ENCODE assay signal across 1 cellular context in the genomic region with DNA sequence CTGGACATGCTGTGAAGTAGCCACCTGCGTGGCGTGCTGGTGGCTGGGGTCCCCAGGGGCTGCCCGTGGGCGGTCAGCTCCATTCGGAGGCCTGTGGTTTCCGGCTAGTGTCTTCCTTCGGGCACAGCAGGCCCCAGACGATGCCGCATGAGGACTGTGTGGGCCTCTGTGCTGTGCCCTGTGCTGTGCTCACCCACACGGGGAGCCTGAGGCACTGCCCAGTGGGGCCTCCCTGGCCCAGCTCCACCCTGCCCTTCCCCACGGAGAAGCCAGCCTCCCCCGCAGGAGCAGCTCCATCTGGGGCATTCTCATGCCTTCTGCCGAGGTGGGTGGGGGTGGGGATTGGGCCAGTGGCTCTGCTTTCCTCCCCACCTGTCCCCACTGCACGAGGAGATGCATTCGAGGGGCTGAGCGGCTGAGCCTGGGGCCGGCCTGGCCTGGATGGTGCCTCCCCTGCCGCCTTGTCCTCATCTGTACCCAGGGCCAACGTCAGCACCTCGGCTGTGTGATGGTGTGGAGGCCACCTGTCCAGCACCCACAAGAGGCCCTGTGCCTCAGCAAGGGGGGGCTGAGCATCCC.
TF ChIP-seq lines count a peak whose summit lies in the region.

No MANE protein-coding gene starts in this region.

TF ChIP-seq in H1, 55 proteins besides CTCF, POLR2A, EP300 and RAD21:
- TF ChIP-seq, protein P1, sequence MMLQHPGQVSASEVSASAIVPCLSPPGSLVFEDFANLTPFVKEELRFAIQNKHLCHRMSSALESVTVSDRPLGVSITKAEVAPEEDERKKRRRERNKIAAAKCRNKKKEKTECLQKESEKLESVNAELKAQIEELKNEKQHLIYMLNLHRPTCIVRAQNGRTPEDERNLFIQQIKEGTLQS (IDR thresholded peaks at IDR 0.05; ENCODE audit: insufficient read depth, low read depth, low read length) = no peak
- no peak for TF ChIP-seq SIRT6 (IDR thresholded peaks at IDR 0.05; ENCODE audit: low read length)
- no peak for TF ChIP-seq GTF2F1 (IDR thresholded peaks at IDR 0.05; ENCODE audit: borderline replicate concordance, low read depth, low read length)
- TF ChIP-seq GABPA (IDR thresholded peaks at IDR 0.05; ENCODE audit: borderline replicate concordance, insufficient read depth, low read length) = no peak; the same call in 1 of the 2 replicates
- no peak for TF ChIP-seq JUND (IDR thresholded peaks at IDR 0.05; ENCODE audit: low read length)
